In the genomic region with DNA sequence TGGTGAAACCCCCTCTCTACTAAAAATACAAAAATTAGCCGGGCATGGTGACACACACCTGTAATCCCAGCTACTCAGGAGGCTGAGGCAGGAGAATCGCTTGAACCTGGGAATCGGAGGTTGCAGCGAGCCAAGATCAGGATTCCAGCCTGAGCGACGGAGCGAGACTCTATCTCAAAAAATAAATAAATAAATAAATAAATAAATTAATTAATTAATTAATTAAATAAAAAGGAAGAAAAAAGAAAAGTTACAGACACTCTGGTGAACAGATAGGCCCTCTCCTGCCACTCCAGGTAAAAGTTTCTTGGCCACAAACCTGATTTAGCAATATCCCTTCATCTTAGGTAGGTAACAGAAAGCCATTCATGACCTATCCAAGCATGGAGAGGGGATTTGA, we compare ENCODE assay signal across 6 cellular contexts. TPM values are rescaled to one million over a fixed set of nuclear protein-coding genes. Genes with fewer than 3 reads are reported as not detected.
"Had no signal": no experiment of that assay in that cellular context is flagged by ENCODE, and none has a peak within 500 bp of the region (broad histone marks: within the 10 kb centered on the region; RNA-seq: fewer than 3 reads in every experiment).

No MANE protein-coding gene starts in this region.

RNA-seq across cellular contexts. Expression of gene ZNF705A, which starts 26.1 kb away (rescaled TPM):
- total RNA-seq: HepG2, HT-29, HT1080, IMR-90, K562 had no signal
- polyA plus RNA-seq: HepG2, IgD-negative memory B cell, IMR-90, K562 had no signal

RNA-seq across cellular contexts. Expression of gene FAM90A1, which starts 44.5 kb away (rescaled TPM):
- total RNA-seq: HepG2, HT-29, HT1080, IMR-90 had no signal
- polyA plus RNA-seq: HepG2, IgD-negative memory B cell had no signal

RNA-seq across cellular contexts. Expression of gene CLEC4A, which starts 59.5 kb away (rescaled TPM):
- total RNA-seq: HepG2, HT1080, IMR-90 had no signal
